ENCODE assay signal across 20 cellular contexts in the genomic region with DNA sequence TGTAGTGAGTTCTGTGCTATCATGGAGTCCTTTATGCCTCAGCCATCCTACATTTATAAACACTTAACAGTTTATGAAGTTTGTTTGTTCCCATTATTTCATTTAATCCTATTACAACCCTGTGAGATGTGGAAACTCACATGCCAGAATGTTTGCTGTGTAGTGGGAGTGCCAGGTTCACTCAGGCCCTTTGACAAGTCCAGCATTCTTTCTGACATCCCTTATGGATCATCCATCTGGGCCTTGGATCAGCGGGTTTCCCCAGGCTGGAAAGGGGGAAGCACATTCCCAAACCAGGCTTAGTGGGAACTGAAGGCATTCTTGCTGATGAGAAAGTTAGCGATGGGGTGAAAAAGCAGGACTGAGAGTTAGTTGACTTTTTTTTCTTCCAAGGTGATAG.
DNase-seq lines count a peak whose midpoint lies in the region; ATAC-seq and TF ChIP-seq lines count a peak whose summit lies in the region.
"Had no signal": no experiment of that assay in that cellular context is flagged by ENCODE, and none has a peak within 500 bp of the region (broad histone marks: within the 10 kb centered on the region; RNA-seq: fewer than 3 reads in every experiment).

No MANE protein-coding gene starts in this region.

- no peak overlapping the region for H3K56ac ChIP-seq in IMR-90 (ENCODE audit: extremely low read depth, insufficient read depth, low read length)

- H3K79me1 ChIP-seq in IMR-90 (ENCODE audit: low read depth in 1 of 2, low read length in 2 of 2), result peaks cover 39 to 85% of the 10 kb centered on the region in 2 experiments

- H3K18ac ChIP-seq in IMR-90 (ENCODE audit: low read depth, low read length), result no peak overlapping the region

- POLR2A ChIA-PET in IMR-90 (lab: Charles Lee; ENCODE audit: unreplicated experiment), result no interaction called here

- H3K27ac Mint-ChIP-seq in chondrocyte (ENCODE audit: unreplicated experiment) (peak overlapping the region; percentile 89), mesothelial cell of epicardium (peak overlapping the region; percentile 94)
- H3K27ac Mint-ChIP-seq: activated naive CD8-positive, alpha-beta T cell treated with anti-CD3 and anti-CD28 coated beads, Interleukin-2, amount 10 ng/mL, durations not matched to agents 7 days and 5 days; T-helper 2 cell treated with Interferon-gamma antibody and Interleukin-4, amounts not matched to agents 5 μg/mL and 100 μg/mL, for 36 hours had no signal

- peaks cover 51% of the 10 kb centered on the region for H3K36me3 ChIP-seq in IMR-90 (ENCODE audit: control insufficient read depth, insufficient read depth, low read length)
- H3K36me3 ChIP-seq in suprapubic skin, result peaks cover 5% of the 10 kb centered on the region

- H3K27ac ChIP-seq in IMR-90 (ENCODE audit: insufficient read depth, low read length) (peak overlapping the region; percentile 36; the same call in 1 of the 2 replicates), suprapubic skin (peak overlapping the region; percentile 30)
- H3K27ac ChIP-seq: BLaER1 treated with 17β-estradiol and CSF1 and Interleukin-3, amounts not matched to agents 10 nM and 100 nM had no signal

- TF ChIP-seq POLR2A in IMR-90 (IDR thresholded peaks at IDR 0.05; ENCODE audit: low read depth, low read length), result no peak
- TF ChIP-seq POLR2A in suprapubic skin (IDR thresholded peaks at IDR 0.05), result no peak

- H3K23ac ChIP-seq in IMR-90 (ENCODE audit: low read depth, low read length), result peak overlapping the region; percentile 7; the same call in 1 of the 2 replicates

- peaks cover 94% of the 10 kb centered on the region for H4K20me1 ChIP-seq in IMR-90 (ENCODE audit: insufficient read depth, low read length)

- no peak overlapping the region for H2BK120ac ChIP-seq in IMR-90 (ENCODE audit: low read depth, low read length)

- H3K9me3 ChIP-seq in IMR-90 (ENCODE audit: control insufficient read depth, insufficient read depth, low read length) (no peaks in the 10 kb centered on the region), suprapubic skin (no peaks in the 10 kb centered on the region)

- H3K27me3 ChIP-seq in IMR-90 (ENCODE audit: control insufficient read depth, insufficient read depth, low read length) (no peaks in the 10 kb centered on the region), suprapubic skin (no peaks in the 10 kb centered on the region)
- H3K27me3 ChIP-seq: BLaER1 treated with 17β-estradiol and CSF1 and Interleukin-3, amounts not matched to agents 10 nM and 100 nM had no signal

- no peak overlapping the region for H2AK5ac ChIP-seq in IMR-90 (ENCODE audit: low read depth, low read length)

- no peak overlapping the region for H4K5ac ChIP-seq in IMR-90 (ENCODE audit: low read depth, low read length)

- H2BK20ac ChIP-seq in IMR-90 (ENCODE audit: low read depth, low read length), result no peak overlapping the region

- H4K8ac ChIP-seq in IMR-90 (ENCODE audit: low read depth in 2 of 2, low read length in 2 of 2), result no peak overlapping the region

- no peak overlapping the region for H3K4me2 ChIP-seq in IMR-90 (ENCODE audit: low read depth, low read length)
- H3K4me2 ChIP-seq: BLaER1 treated with 17β-estradiol and CSF1 and Interleukin-3, amounts not matched to agents 10 nM and 100 nM had no signal

- WGBS in IMR-90 (ENCODE audit: extremely low coverage in 2 of 2, insufficient read length in 1 of 2), 2 experiments, result no CpG with 5 or more reads among the region's 2 CpGs
- 77% methylated on average over 2 of the region's 2 CpGs for WGBS in suprapubic skin

- no TSS peak for BruUV-seq in IMR-90 (replicated peaks; lab: Mats Ljungman, UMichigan)

- H3K4me3 ChIP-seq in IMR-90 (ENCODE audit: insufficient read depth, low read depth, low read length), result no peak overlapping the region
- H3K4me3 ChIP-seq in suprapubic skin, result no peak overlapping the region
- H3K4me3 ChIP-seq: BLaER1 treated with 17β-estradiol and CSF1 and Interleukin-3, amounts not matched to agents 10 nM and 100 nM; GM12878; skin epidermis had no signal

- peak overlapping the region; percentile 43 for H2BK5ac ChIP-seq in IMR-90 (ENCODE audit: low read depth, low read length, poor library complexity, severe bottlenecking)

- H2BK15ac ChIP-seq in IMR-90 (ENCODE audit: low read depth, low read length), result no peak overlapping the region

- H2AFZ ChIP-seq in IMR-90 (replicated peaks; ENCODE audit: low read length, poor library complexity), result no peak overlapping the region

- 0 out of 2 replicates have a peak overlapping the region, but pooled peaks have one; percentile 29 for H3K14ac ChIP-seq in IMR-90 (replicated peaks; ENCODE audit: low read depth, low read length)

- dilution Hi-C loops in IMR-90 (cut with HindIII; ENCODE audit: low sequenced_read_pairs, unreplicated experiment), result no loop called here

- H3K9me3 Mint-ChIP-seq in chondrocyte (ENCODE audit: low read depth), result no peaks in the 10 kb centered on the region
- H3K9me3 Mint-ChIP-seq in mesothelial cell of epicardium, result no peaks in the 10 kb centered on the region
- H3K9me3 Mint-ChIP-seq: T-helper 2 cell treated with Interferon-gamma antibody and Interleukin-4, amounts not matched to agents 5 μg/mL and 100 μg/mL, for 36 hours had no signal

- intact Hi-C loops in IMR-90 (cut with micrococcal nuclease), result no loop called here

- H3K4me1 ChIP-seq in IMR-90 (ENCODE audit: control insufficient read depth, insufficient read depth, low read length) (peaks cover 30% of the 10 kb centered on the region), suprapubic skin (peaks cover 32% of the 10 kb centered on the region)

- H3K36me3 Mint-ChIP-seq in chondrocyte (ENCODE audit: low read depth), result peaks cover 14% of the 10 kb centered on the region
- H3K36me3 Mint-ChIP-seq in mesothelial cell of epicardium, result peaks cover 20% of the 10 kb centered on the region

- TF ChIP-seq RAD21 in IMR-90 (IDR thresholded peaks at IDR 0.05; ENCODE audit: low read length), result no peak

- CTCF ChIA-PET in IMR-90 (lab: Yijun Ruan, JAX), result no interaction called here

- no peak for TF ChIP-seq EP300 in suprapubic skin (IDR thresholded peaks at IDR 0.05)

- TF ChIP-seq CTCF in IMR-90 (conservative IDR thresholded peaks at IDR 0.05; ENCODE audit: low read depth, low read length) (no peak), chondrocyte (IDR thresholded peaks at IDR 0.05) (no peak), mesothelial cell of epicardium (IDR thresholded peaks at IDR 0.05; ENCODE audit: unreplicated experiment) (no peak), suprapubic skin (IDR thresholded peaks at IDR 0.05) (no peak)

- H4K91ac ChIP-seq in IMR-90 (ENCODE audit: insufficient read depth, low read depth, low read length), result no peak overlapping the region

- DNase-seq in IMR-90 (no peak), chondrocyte (ENCODE audit: low spot score) (no peak), mesothelial cell of epicardium (ENCODE audit: low spot score in 2 of 2, unreplicated experiment in 2 of 2) (no peak), suprapubic skin (ENCODE audit: low spot score in 2 of 2) (no peak), NCI-H446 (lab: John Stamatoyannopoulos, UW) (no peak), dermis blood vessel endothelial cell (no peak)
- DNase-seq in stimulated activated naive CD4-positive, alpha-beta T cell treated with Interleukin-2 at 50 U/mL for 16 hours (lab: John Stamatoyannopoulos, UW), result no peak
- DNase-seq: activated naive CD8-positive, alpha-beta T cell treated with anti-CD3 and anti-CD28 coated beads, Interleukin-2, amount 10 ng/mL, durations not matched to agents 7 days and 5 days; DMS 273 treated with DMSO at 0.1 percent for 48 hours; GDM1; NCI-H1417; SHP77 treated with DMSO at 0.1 percent for 48 hours; stimulated activated CD4-positive, alpha-beta T cell treated with anti-CD3 and anti-CD28 coated beads, Interleukin-2, amount 100 ng/mL, for 48 hours; substantia nigra had no signal

- no peak overlapping the region for H3K9ac ChIP-seq in IMR-90 (ENCODE audit: low read depth, low read length)
- H3K9ac ChIP-seq: BLaER1 treated with 17β-estradiol and CSF1 and Interleukin-3, amounts not matched to agents 10 nM and 100 nM had no signal

- H2AK9ac ChIP-seq in IMR-90 (replicated peaks; ENCODE audit: low read depth, low read length, poor library complexity), result no peak overlapping the region

- in situ Hi-C loops in IMR-90 (cut with MboI; ENCODE audit: low sequenced_read_pairs), result no loop called here

- no peak for ATAC-seq in IMR-90 (ENCODE audit: low read depth)
- ATAC-seq in GM18868 (IDR thresholded peaks at IDR 0.05; ENCODE audit: unreplicated experiment), result no peak
- ATAC-seq: esophagus mucosa, GM12878 had no signal

- no peak overlapping the region for H3K4ac ChIP-seq in IMR-90 (ENCODE audit: low read depth, low read length)

- H3K27me3 Mint-ChIP-seq in chondrocyte (ENCODE audit: low read depth), result no peaks in the 10 kb centered on the region
- no peaks in the 10 kb centered on the region for H3K27me3 Mint-ChIP-seq in mesothelial cell of epicardium (ENCODE audit: low read depth)
- H3K27me3 Mint-ChIP-seq: activated naive CD8-positive, alpha-beta T cell treated with anti-CD3 and anti-CD28 coated beads, Interleukin-2, amount 10 ng/mL, durations not matched to agents 7 days and 5 days had no signal

- H3K4me1 Mint-ChIP-seq in chondrocyte (ENCODE audit: low read depth) (peaks cover 79% of the 10 kb centered on the region), mesothelial cell of epicardium (peaks cover 70% of the 10 kb centered on the region)

- H3K9me1 ChIP-seq in IMR-90 (ENCODE audit: insufficient read depth, low read length), result peaks cover 35% of the 10 kb centered on the region

- no peak overlapping the region for H3K4me3 Mint-ChIP-seq in chondrocyte (ENCODE audit: unreplicated experiment)
- H3K4me3 Mint-ChIP-seq in mesothelial cell of epicardium, result no peak overlapping the region
- H3K4me3 Mint-ChIP-seq: activated naive CD8-positive, alpha-beta T cell treated with anti-CD3 and anti-CD28 coated beads, Interleukin-2, amount 10 ng/mL, durations not matched to agents 7 days and 5 days; T-helper 2 cell treated with Interferon-gamma antibody and Interleukin-4, amounts not matched to agents 5 μg/mL and 100 μg/mL, for 36 hours had no signal

TF ChIP-seq in IMR-90, 13 proteins besides CTCF, POLR2A, EP300 and RAD21 (continues in another document):
- TF ChIP-seq MXI1 (IDR thresholded peaks at IDR 0.05; ENCODE audit: borderline replicate concordance, low read depth, low read length), result no peak
- TF ChIP-seq BHLHE40 (IDR thresholded peaks at IDR 0.05; ENCODE audit: low read depth, low read length), result no peak
- no peak for TF ChIP-seq RFX5 (IDR thresholded peaks at IDR 0.05; ENCODE audit: low read depth, low read length)
- TF ChIP-seq MAZ (IDR thresholded peaks at IDR 0.05; ENCODE audit: borderline replicate concordance, low read depth, low read length), result no peak
- no peak for TF ChIP-seq SMC3 (IDR thresholded peaks at IDR 0.05; ENCODE audit: low read depth, low read length)
- TF ChIP-seq, protein P1, sequence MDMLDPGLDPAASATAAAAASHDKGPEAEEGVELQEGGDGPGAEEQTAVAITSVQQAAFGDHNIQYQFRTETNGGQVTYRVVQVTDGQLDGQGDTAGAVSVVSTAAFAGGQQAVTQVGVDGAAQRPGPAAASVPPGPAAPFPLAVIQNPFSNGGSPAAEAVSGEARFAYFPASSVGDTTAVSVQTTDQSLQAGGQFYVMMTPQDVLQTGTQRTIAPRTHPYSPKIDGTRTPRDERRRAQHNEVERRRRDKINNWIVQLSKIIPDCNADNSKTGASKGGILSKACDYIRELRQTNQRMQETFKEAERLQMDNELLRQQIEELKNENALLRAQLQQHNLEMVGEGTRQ (IDR thresholded peaks at IDR 0.05; ENCODE audit: low read depth, low read length), result no peak
- no peak for TF ChIP-seq NFE2L2 (IDR thresholded peaks at IDR 0.05; ENCODE audit: low read depth, low read length)
